Comparison of ENCODE assay signal across 8 cellular contexts in the genomic region with DNA sequence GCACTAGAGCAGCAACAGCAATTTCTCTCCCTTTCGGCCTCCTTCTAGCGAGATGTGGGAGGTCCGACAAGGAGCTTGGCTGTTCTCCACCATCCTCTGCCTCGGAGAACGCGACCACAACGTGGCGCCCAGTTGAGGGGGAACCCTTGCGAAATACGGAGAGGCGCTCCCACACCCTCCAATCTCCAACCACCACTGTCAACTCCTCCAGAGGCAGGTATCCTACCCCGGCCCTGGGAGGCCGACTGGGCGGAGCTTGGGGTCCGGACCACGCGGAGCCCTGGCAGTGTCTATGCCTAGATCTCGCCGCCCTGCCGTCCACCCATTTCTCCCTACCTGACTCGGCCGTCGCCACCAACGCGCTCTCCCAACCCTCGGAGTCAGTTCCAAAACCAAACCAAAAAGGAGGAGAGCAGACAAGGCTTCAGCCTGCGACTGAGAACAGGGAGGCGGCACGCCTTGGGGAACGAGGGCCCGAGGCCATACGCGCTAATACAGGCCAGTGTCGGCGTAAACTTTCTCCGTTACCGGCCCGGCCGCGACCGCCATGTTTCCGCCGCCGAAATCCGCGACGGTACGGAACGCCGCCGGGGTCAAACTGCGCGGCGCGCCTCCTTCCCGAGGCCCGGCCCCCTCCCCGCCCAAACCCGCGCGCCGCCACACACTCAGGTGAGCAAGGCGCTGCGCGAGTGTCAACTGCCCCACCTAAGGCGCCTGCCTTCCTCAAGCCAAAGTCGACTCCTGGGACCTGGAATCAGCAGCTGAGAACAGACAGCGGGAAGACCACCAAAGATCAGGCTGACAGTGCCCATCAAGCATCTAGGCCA. TPM values are rescaled to one million over a fixed set of nuclear protein-coding genes. Genes with fewer than 3 reads are reported as not detected.
DNase-seq lines count a peak whose midpoint lies in the region; ATAC-seq and TF ChIP-seq lines count a peak whose summit lies in the region.

Gene TMEM168 (minus strand): TSS at position 570 of the 827 bp plus-strand sequence. CDS start 5,568 bp downstream, outside the sequence.

- H3K27me3 Mint-ChIP-seq in activated CD4-positive, alpha-beta T cell treated with anti-CD3 and anti-CD28 coated beads, Interleukin-2, amount 10 ng/mL, durations not matched to agents 24 days and 14 days: no peaks in the 10 kb centered on the region

- DNase-seq in Ammon's horn (ENCODE audit: low spot score) (peak; percentile 67), NCI-H524 (lab: John Stamatoyannopoulos, UW) (peak; percentile 68 to 80), coronary artery (ENCODE audit: low spot score) (peak; percentile 82), left colon (peak; percentile 87 to 93)
- peak; percentile 95 for DNase-seq in activated CD4-positive, alpha-beta T cell treated with anti-CD3 and anti-CD28 coated beads, Interleukin-2, amount 10 ng/mL, durations not matched to agents 24 days and 14 days
- DNase-seq in stimulated activated CD4-positive, alpha-beta T cell treated with anti-CD3 and anti-CD28 coated beads, Interleukin-1b, Interleukin-23, amount 100 ng/mL, for 4 hours (ENCODE audit: low read depth in 2 of 2): peak; percentile 85 to 89

- intact Hi-C loops in activated CD4-positive, alpha-beta T cell treated with anti-CD3 and anti-CD28 coated beads, Interleukin-2, amount 10 ng/mL, durations not matched to agents 24 days and 14 days (cut with micrococcal nuclease): loop anchor here (1.0 to 10.0 kb wide), 6 partner anchors 151 to 1225 kb away; partner anchors contain the start of genes DOCK4, IFRD1, IMMP2L and SMIM30
- intact Hi-C loops in left colon (cut with DNase I, micrococcal nuclease): no loop called here

- peak; percentile 70 for ATAC-seq in GM19043 (IDR thresholded peaks at IDR 0.05; ENCODE audit: low read depth, unreplicated experiment)
- ATAC-seq in HG03378 (IDR thresholded peaks at IDR 0.05; ENCODE audit: unreplicated experiment): peak; percentile 70
- ATAC-seq in left colon: peak; percentile 91

- H3K4me1 Mint-ChIP-seq in activated CD4-positive, alpha-beta T cell treated with anti-CD3 and anti-CD28 coated beads, Interleukin-2, amount 10 ng/mL, durations not matched to agents 24 days and 14 days: peaks cover 35% of the 10 kb centered on the region

- peak within 1 kb of the TSS; percentile 74 to 95 for H3K27ac ChIP-seq in coronary artery

- H3K4me3 Mint-ChIP-seq in activated CD4-positive, alpha-beta T cell treated with anti-CD3 and anti-CD28 coated beads, Interleukin-2, amount 10 ng/mL, durations not matched to agents 24 days and 14 days: peak within 1 kb of the TSS; percentile 94

- peak within 1 kb of the TSS; percentile 98 for H3K4me3 ChIP-seq in coronary artery

- H3K9me3 Mint-ChIP-seq in activated CD4-positive, alpha-beta T cell treated with anti-CD3 and anti-CD28 coated beads, Interleukin-2, amount 10 ng/mL, durations not matched to agents 24 days and 14 days: no peaks in the 10 kb centered on the region

- TF ChIP-seq CTCF in coronary artery (IDR thresholded peaks at IDR 0.05): no peak

- H3K36me3 Mint-ChIP-seq in activated CD4-positive, alpha-beta T cell treated with anti-CD3 and anti-CD28 coated beads, Interleukin-2, amount 10 ng/mL, durations not matched to agents 24 days and 14 days (ENCODE audit: low read depth): peaks cover 4% of the 10 kb centered on the region

- peak within 1 kb of the TSS; percentile 91 for H3K27ac Mint-ChIP-seq in activated CD4-positive, alpha-beta T cell treated with anti-CD3 and anti-CD28 coated beads, Interleukin-2, amount 10 ng/mL, durations not matched to agents 24 days and 14 days

RNA-seq across cellular contexts. Expression of gene TMEM168, which starts in this region (rescaled TPM):
- 16.2 and 18.3 TPM in 2 replicates for total RNA-seq in activated CD4-positive, alpha-beta T cell treated with anti-CD3 and anti-CD28 coated beads, Interleukin-2, amount 10 ng/mL, durations not matched to agents 24 days and 14 days
- 10 to 100 TPM; 46.5 to 49.3 TPM for total RNA-seq in left colon

Comparison
In these comparisons a context has a peak if more than half of its experiments do, and no peak if none do; other contexts are left out.
1. Peak in every context shown above with its lines: DNase-seq, ATAC-seq, H3K4me3 ChIP-seq and H3K27ac ChIP-seq.